ENCODE assay signal across 30 cellular contexts in genomic region chr2:33550206-33550605, GRCh38.
"Had no signal": no experiment of that assay in that cellular context is flagged by ENCODE, and none has a peak within 500 bp of the region (broad histone marks: within the 10 kb centered on the region; RNA-seq: fewer than 3 reads in every experiment).

No MANE protein-coding gene starts in this region.

- H3K27ac ChIP-seq: left lung, lower lobe of right lung, pancreas, prostate gland, skin epidermis, suprapubic skin, thoracic aorta, tibial artery, upper lobe of right lung had no signal

- H3K4me3 ChIP-seq: left lung, lower lobe of right lung, pancreas, prostate gland, skin epidermis, suprapubic skin, thoracic aorta, tibial artery, upper lobe of right lung had no signal

- H3K9me3 ChIP-seq: left lung, lower lobe of right lung, pancreas, prostate gland, suprapubic skin, thoracic aorta, tibial artery, upper lobe of right lung had no signal

- FAIRE-seq: keratinocyte, pancreas, urothelium cell line had no signal

- H3K9me3 Mint-ChIP-seq: stimulated activated naive CD8-positive, alpha-beta T cell treated with anti-CD3 and anti-CD28 coated beads, Interleukin-15, Interleukin-2, amounts not matched to agents 100 ng/mL and 50 ng/mL, for 24 hours had no signal

- H3K27me3 ChIP-seq: left lung, pancreas, suprapubic skin, tibial artery, upper lobe of right lung had no signal

- ATAC-seq: left cardiac atrium; left lung; lower lobe of right lung; naive thymus-derived CD8-positive, alpha-beta T cell; pancreas; right cardiac atrium; sciatic nerve; stimulated activated naive B cell treated with anti-CD40 and anti-IgM and Interleukin-4, amounts not matched to agents 10 μg/mL and 1 μg/mL and 100 μg/mL, for 72 hours; upper lobe of right lung had no signal

- H3K36me3 ChIP-seq: left lung, pancreas, prostate gland, suprapubic skin, thoracic aorta, tibial artery, upper lobe of right lung had no signal

- H3K27ac Mint-ChIP-seq: naive thymus-derived CD8-positive, alpha-beta T cell; nephron; stimulated activated naive CD8-positive, alpha-beta T cell treated with anti-CD3 and anti-CD28 coated beads, Interleukin-15, Interleukin-2, amounts not matched to agents 100 ng/mL and 50 ng/mL, for 24 hours had no signal

- H3K4me1 Mint-ChIP-seq: neural crest cell had no signal

- DNase-seq: hippocampal formation; kidney glomerular epithelial cell; left cardiac atrium; left lung; lower lobe of right lung; mammary epithelial cell; naive thymus-derived CD8-positive, alpha-beta T cell; nucleus accumbens; pancreas; posterior cingulate gyrus; retina; right cardiac atrium; stimulated activated CD4-positive, alpha-beta T cell treated with anti-CD3 and anti-CD28 coated beads, Interleukin-12 subunit alpha, Interleukin-12 subunit beta, amount 100 ng/mL, for 4 hours; stimulated activated CD4-positive, alpha-beta T cell treated with anti-CD3 and anti-CD28 coated beads, Interleukin-15, amount 100 ng/mL, for 24 hours; stimulated activated CD4-positive, alpha-beta T cell treated with anti-CD3 and anti-CD28 coated beads, Interleukin-2, amount 100 ng/mL, for 24 hours; stimulated activated CD4-positive, alpha-beta T cell treated with anti-CD3 and anti-CD28 coated beads, Interleukin-4, amount 100 ng/mL, for 1 hour; stimulated activated naive B cell treated with anti-CD40 and anti-IgM and Interleukin-4, amounts not matched to agents 10 μg/mL and 1 μg/mL and 100 μg/mL, for 72 hours; tibial artery; trophoblast cell; upper lobe of right lung had no signal

- H3K27me3 Mint-ChIP-seq: naive thymus-derived CD8-positive, alpha-beta T cell; stimulated activated naive B cell treated with anti-CD40 and anti-IgM and Interleukin-4, amounts not matched to agents 10 μg/mL and 1 μg/mL and 100 μg/mL, for 72 hours; stimulated activated naive CD8-positive, alpha-beta T cell treated with anti-CD3 and anti-CD28 coated beads, Interleukin-15, Interleukin-2, amounts not matched to agents 100 ng/mL and 50 ng/mL, for 24 hours had no signal

- H3K4me1 ChIP-seq: pancreas, prostate gland had no signal

- H3K4me3 Mint-ChIP-seq: naive thymus-derived CD8-positive, alpha-beta T cell; nephron; neural crest cell; stimulated activated naive B cell treated with anti-CD40 and anti-IgM and Interleukin-4, amounts not matched to agents 10 μg/mL and 1 μg/mL and 100 μg/mL, for 72 hours; stimulated activated naive CD8-positive, alpha-beta T cell treated with anti-CD3 and anti-CD28 coated beads, Interleukin-15, Interleukin-2, amounts not matched to agents 100 ng/mL and 50 ng/mL, for 24 hours had no signal
